ENCODE assay signal across 14 cellular contexts in the genomic region with DNA sequence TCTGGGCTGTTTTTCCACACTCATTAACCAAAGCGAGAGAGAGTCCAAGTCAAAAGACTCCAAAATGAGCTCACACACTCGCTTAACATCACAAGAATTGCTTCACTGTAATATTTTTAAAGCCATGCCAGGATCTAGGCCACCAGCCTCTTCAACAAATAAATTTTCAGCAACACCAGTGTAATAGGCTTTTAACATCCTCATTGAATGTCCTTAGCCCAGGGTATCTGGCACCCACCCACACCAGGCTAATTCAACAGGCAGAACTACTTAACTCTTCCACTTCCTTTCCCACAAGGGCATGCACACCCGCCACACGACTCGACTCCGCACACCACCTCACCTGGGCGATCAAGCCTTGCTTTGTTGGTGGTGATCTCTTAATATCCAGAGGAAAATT. TPM values are rescaled to one million over a fixed set of nuclear protein-coding genes. Genes with fewer than 3 reads are reported as not detected.
DNase-seq lines count a peak whose midpoint lies in the region; ATAC-seq and TF ChIP-seq lines count a peak whose summit lies in the region.
"Had no signal": no experiment of that assay in that cellular context is flagged by ENCODE, and none has a peak within 500 bp of the region (broad histone marks: within the 10 kb centered on the region; RNA-seq: fewer than 3 reads in every experiment).

No MANE protein-coding gene starts in this region.

- DNase-seq in DMS153 treated with DMSO at 0.1 percent for 48 hours (lab: John Stamatoyannopoulos, UW; ENCODE audit: unreplicated experiment) (peak; percentile 53), NCI-H2029 (lab: John Stamatoyannopoulos, UW) (peak; percentile 79), globus pallidus (ENCODE audit: low spot score) (peak; percentile 53), osteocyte (ENCODE audit: extremely low spot score, unreplicated experiment) (no peak), NCI-H146 (lab: John Stamatoyannopoulos, UW) (no peak)
- DNase-seq in activated naive CD8-positive, alpha-beta T cell treated with anti-CD3 and anti-CD28 coated beads for 36 hours, result no peak
- DNase-seq: CD8-positive, alpha-beta T cell; esophagus squamous epithelium; NCI-H82; right lobe of liver had no signal

- H3K4me1 Mint-ChIP-seq in osteocyte (ENCODE audit: unreplicated experiment), result peaks cover 81% of the 10 kb centered on the region
- H3K4me1 Mint-ChIP-seq in activated naive CD8-positive, alpha-beta T cell treated with anti-CD3 and anti-CD28 coated beads for 36 hours, result no peaks in the 10 kb centered on the region
- H3K4me1 Mint-ChIP-seq: activated naive CD4-positive, alpha-beta T cell treated with anti-CD3 and anti-CD28 coated beads, Interleukin-2, amount 50 U/mL, for 24 hours; central memory CD8-positive, alpha-beta T cell had no signal

- ATAC-seq in GM19467 (IDR thresholded peaks at IDR 0.05; ENCODE audit: unreplicated experiment) (no peak), HG02852 (IDR thresholded peaks at IDR 0.05; ENCODE audit: unreplicated experiment) (no peak)
- ATAC-seq: CD8-positive, alpha-beta T cell had no signal

- H3K27ac Mint-ChIP-seq in osteocyte (ENCODE audit: unreplicated experiment), result peak overlapping the region; percentile 83
- no peak overlapping the region for H3K27ac Mint-ChIP-seq in activated naive CD8-positive, alpha-beta T cell treated with anti-CD3 and anti-CD28 coated beads for 36 hours
- H3K27ac Mint-ChIP-seq: activated naive CD4-positive, alpha-beta T cell treated with anti-CD3 and anti-CD28 coated beads, Interleukin-2, amount 50 U/mL, for 24 hours; CD8-positive, alpha-beta T cell had no signal

- TF ChIP-seq CTCF in osteocyte (IDR thresholded peaks at IDR 0.05), result no peak

- peaks cover 12% of the 10 kb centered on the region for H3K36me3 Mint-ChIP-seq in osteocyte (ENCODE audit: unreplicated experiment)
- no peaks in the 10 kb centered on the region for H3K36me3 Mint-ChIP-seq in activated naive CD8-positive, alpha-beta T cell treated with anti-CD3 and anti-CD28 coated beads for 36 hours
- H3K36me3 Mint-ChIP-seq: activated naive CD4-positive, alpha-beta T cell treated with anti-CD3 and anti-CD28 coated beads, Interleukin-2, amount 50 U/mL, for 24 hours; CD8-positive, alpha-beta T cell had no signal

- peaks cover 6% of the 10 kb centered on the region for H3K9me3 Mint-ChIP-seq in osteocyte (ENCODE audit: unreplicated experiment)
- peaks cover 2% of the 10 kb centered on the region for H3K9me3 Mint-ChIP-seq in activated naive CD8-positive, alpha-beta T cell treated with anti-CD3 and anti-CD28 coated beads for 36 hours
- H3K9me3 Mint-ChIP-seq: activated naive CD4-positive, alpha-beta T cell treated with anti-CD3 and anti-CD28 coated beads, Interleukin-2, amount 50 U/mL, for 24 hours had no signal

- H3K27me3 Mint-ChIP-seq in osteocyte (ENCODE audit: unreplicated experiment), result no peaks in the 10 kb centered on the region
- H3K27me3 Mint-ChIP-seq in activated naive CD8-positive, alpha-beta T cell treated with anti-CD3 and anti-CD28 coated beads for 36 hours, result no peaks in the 10 kb centered on the region
- H3K27me3 Mint-ChIP-seq: activated naive CD4-positive, alpha-beta T cell treated with anti-CD3 and anti-CD28 coated beads, Interleukin-2, amount 50 U/mL, for 24 hours; central memory CD8-positive, alpha-beta T cell had no signal

- H3K4me3 Mint-ChIP-seq in osteocyte (ENCODE audit: unreplicated experiment), result no peak overlapping the region
- no peak overlapping the region for H3K4me3 Mint-ChIP-seq in activated naive CD8-positive, alpha-beta T cell treated with anti-CD3 and anti-CD28 coated beads for 36 hours
- H3K4me3 Mint-ChIP-seq: activated naive CD4-positive, alpha-beta T cell treated with anti-CD3 and anti-CD28 coated beads, Interleukin-2, amount 50 U/mL, for 24 hours; CD8-positive, alpha-beta T cell; central memory CD8-positive, alpha-beta T cell had no signal

RNA-seq across cellular contexts. Expression of gene FAT1, which starts 34.2 kb away (rescaled TPM):
- total RNA-seq in osteocyte, result 395 and 408 TPM in 2 replicates
- under 1 TPM in 1 of 2 experiments, not detected in 1; 0.02 TPM for total RNA-seq in activated naive CD8-positive, alpha-beta T cell treated with anti-CD3 and anti-CD28 coated beads for 36 hours
- total RNA-seq: CD8-positive, alpha-beta T cell had no signal

Comparison
In these comparisons a context has a peak if more than half of its experiments do, and no peak if none do; other contexts are left out.
1. DNase-seq: peak in DMS153 treated with DMSO at 0.1 percent for 48 hours (single experiment), NCI-H2029 (single experiment) and globus pallidus (single experiment); none in osteocyte (single experiment), NCI-H146 (single experiment) and activated naive CD8-positive, alpha-beta T cell treated with anti-CD3 and anti-CD28 coated beads for 36 hours (single experiment).
2. RNA of gene FAT1, which starts 34.2 kb away (total RNA-seq): 395 to 408 TPM in osteocyte; 0.02 TPM in activated naive CD8-positive, alpha-beta T cell treated with anti-CD3 and anti-CD28 coated beads for 36 hours; every median in the first group is over 100 times any median in the second.